9 cellular contexts compared by ENCODE assay signal in the genomic region with DNA sequence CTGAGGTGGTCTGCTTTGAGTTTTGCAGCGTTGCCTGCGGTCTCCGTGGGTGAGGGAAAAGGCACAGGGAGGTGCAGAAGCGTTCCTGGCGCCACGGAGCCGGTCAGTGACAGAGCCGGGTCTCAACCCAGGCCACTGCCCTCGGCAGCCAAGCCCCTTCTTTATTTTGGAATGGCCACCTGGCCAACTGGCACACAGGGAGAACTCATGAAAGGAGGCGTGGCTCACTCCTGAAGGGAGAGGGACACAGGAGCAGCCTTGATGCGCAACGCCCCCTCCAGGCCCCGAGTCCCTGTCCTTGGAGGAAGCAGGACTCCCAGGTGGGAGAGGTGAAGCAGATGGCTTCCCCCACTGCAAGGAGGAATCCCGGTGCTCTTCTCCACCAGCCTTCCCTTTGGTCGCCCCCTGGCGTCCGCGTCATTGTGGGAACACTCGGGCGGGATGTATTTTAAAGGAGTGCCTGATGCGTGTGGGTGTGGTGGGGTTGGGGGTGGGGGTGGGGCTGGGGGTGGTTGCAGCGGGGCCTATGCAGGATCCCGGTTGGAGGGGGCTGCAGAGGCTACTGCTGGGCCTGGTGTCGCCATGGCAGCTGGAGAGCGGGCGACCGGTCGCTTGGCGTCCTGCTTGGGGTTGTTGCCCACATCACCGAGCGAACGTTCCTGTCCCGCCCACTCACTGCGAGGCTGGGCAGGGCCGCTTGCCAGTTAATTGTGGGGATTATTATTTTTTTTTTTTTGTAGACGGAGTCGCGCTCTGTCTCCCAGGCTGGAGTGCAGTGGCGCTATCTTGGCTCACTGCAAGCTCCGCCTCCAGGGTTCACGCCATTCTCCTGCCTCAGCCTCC. TPM values are rescaled to one million over a fixed set of nuclear protein-coding genes. Genes with fewer than 3 reads are reported as not detected.
A peak's percentile ranks its signal among the peaks of the same experiment; 100 is the strongest.
DNase-seq lines count a peak whose midpoint lies in the region; ATAC-seq, FAIRE-seq and TF ChIP-seq lines count a peak whose summit lies in the region.
"Had no signal": no experiment of that assay in that cellular context is flagged by ENCODE, and none has a peak within 500 bp of the region (broad histone marks: within the 10 kb centered on the region; RNA-seq: fewer than 3 reads in every experiment).

No MANE protein-coding gene starts in this region.

- TF ChIP-seq RAD21 in HCT116 (IDR thresholded peaks at IDR 0.05; ENCODE audit: low read depth): peak; percentile 38

- CTCF ChIA-PET in HCT116 (lab: Charles Lee): interaction anchor here (1.4 kb wide), 2 partner anchors 16 to 175 kb away, joined by 3 to 4 read pairs; no protein-coding TSS in a partner anchor

- H2AFZ ChIP-seq in HCT116 (ENCODE audit: low read depth, low read length, poor library complexity, severe bottlenecking): no peak overlapping the region

- BruUV-seq in HCT116 (replicated peaks; lab: Mats Ljungman, UMichigan): no TSS peak

- FAIRE-seq in frontal cortex (lab: Jason Lieb, UNC): no peak

- no peaks in the 10 kb centered on the region for H3K27me3 Mint-ChIP-seq in neural crest cell (ENCODE audit: low read depth)
- H3K27me3 Mint-ChIP-seq in CD14-positive monocyte (ENCODE audit: low read depth in 3 of 3): peaks cover 3 to 11% (median 7%) of the 10 kb centered on the region in 3 donors

- H3K4me1 ChIP-seq in HCT116 (ENCODE audit: control insufficient read depth in 1 of 2, insufficient read depth in 2 of 2, low read length in 2 of 2): peaks cover 6 to 13% of the 10 kb centered on the region in 2 experiments; a peak in 3 of 4 replicates
- peaks cover 15% of the 10 kb centered on the region for H3K4me1 ChIP-seq in effector memory CD4-positive, alpha-beta T cell (ENCODE audit: control insufficient read depth, insufficient read depth, low read length, poor library complexity, severe bottlenecking)

- H3K4me3 Mint-ChIP-seq in neural crest cell (no peak overlapping the region), CD14-positive monocyte (no peak overlapping the region)

- H3K36me3 Mint-ChIP-seq in neural crest cell (ENCODE audit: low read depth): peaks cover 8% of the 10 kb centered on the region
- no peaks in the 10 kb centered on the region for H3K36me3 Mint-ChIP-seq in CD14-positive monocyte

- H3K9me2 ChIP-seq in HCT116 (ENCODE audit: insufficient read depth): no peaks in the 10 kb centered on the region

- ATAC-seq in HCT116: peak; percentile 87

- RAD21 ChIA-PET in HCT116 (lab: Charles Lee; ENCODE audit: low non-redundant PET in 1 of 2, low total read pairs in 2 of 2, uncharacterized antibody in 2 of 2, unreplicated experiment in 2 of 2): no interaction called here

- TF ChIP-seq POLR2A in HCT116 (IDR thresholded peaks at IDR 0.05; ENCODE audit: borderline replicate concordance, extremely low read depth, insufficient read depth, insufficient read length): no peak

- no peaks in the 10 kb centered on the region for H3K9me3 ChIP-seq in HCT116 (ENCODE audit: control insufficient read depth in 1 of 2, insufficient read depth in 1 of 2, low read depth in 1 of 2, low read length in 2 of 2)
- H3K9me3 ChIP-seq in effector memory CD4-positive, alpha-beta T cell (ENCODE audit: control insufficient read depth, low read length): no peaks in the 10 kb centered on the region

- POLR2A ChIA-PET in HCT116 (lab: Charles Lee): no interaction called here

- H3K4me3 ChIP-seq in HCT116 (replicated peaks in 1 of 2; ENCODE audit: low read depth in 1 of 2, low read length in 2 of 2): no peak overlapping the region
- H3K4me3 ChIP-seq in effector memory CD4-positive, alpha-beta T cell (ENCODE audit: insufficient read depth, low read depth, low read length, poor library complexity, severe bottlenecking): peak overlapping the region; percentile 35

- H3K9ac ChIP-seq in HCT116 (ENCODE audit: low read length): no peak overlapping the region

- no peaks in the 10 kb centered on the region for H3K36me3 ChIP-seq in HCT116 (ENCODE audit: control insufficient read depth in 1 of 2, insufficient read depth in 2 of 2, low read length in 2 of 2)
- peaks cover 6% of the 10 kb centered on the region for H3K36me3 ChIP-seq in effector memory CD4-positive, alpha-beta T cell (ENCODE audit: control insufficient read depth, insufficient read depth, low read length)

- intact Hi-C loops in HCT116 (cut with micrococcal nuclease): no loop called here
- intact Hi-C loops in CD14-positive monocyte (cut with micrococcal nuclease): no loop called here

- H3K27ac Mint-ChIP-seq in neural crest cell (ENCODE audit: unreplicated experiment) (no peak overlapping the region), CD14-positive monocyte (no peak overlapping the region)
- H3K27ac Mint-ChIP-seq: activated T-helper 1 cell treated with anti-CD3 and anti-CD28 coated beads, Interleukin-12 subunit alpha, Interleukin-12 subunit beta, Interleukin-2, Interleukin-4 antibody, amounts not matched to agents 30 ng/mL and 10 ng/mL and 1 ng/mL, durations not matched to agents 14 hours and 24 hours and 36 hours had no signal

- no peaks in the 10 kb centered on the region for H3K27me3 ChIP-seq in HCT116 (ENCODE audit: insufficient read depth, low read length)
- no peaks in the 10 kb centered on the region for H3K27me3 ChIP-seq in effector memory CD4-positive, alpha-beta T cell (replicated peaks; ENCODE audit: control insufficient read depth, insufficient read depth, low read length, poor library complexity, severe bottlenecking)

- DNase-seq in HCT116 (ENCODE audit: low read depth, low spot score) (peak; percentile 63), NCI-H526 treated with DMSO at 0.1 percent for 48 hours (lab: John Stamatoyannopoulos, UW) (peak; percentile 89), neural crest cell (ENCODE audit: low read depth, low spot score) (peak; percentile 43), CD14-positive monocyte (ENCODE audit: low spot score) (no peak), 8988T (no peak), frontal cortex (ENCODE audit: low spot score in 2 of 2) (no peak)
- DNase-seq in effector memory CD4-positive, alpha-beta T cell: no peak
- DNase-seq: GF-D8 had no signal

- no peaks in the 10 kb centered on the region for H3K79me2 ChIP-seq in HCT116 (ENCODE audit: insufficient read depth, low read length)

- peaks cover 11% of the 10 kb centered on the region for H3K4me1 Mint-ChIP-seq in neural crest cell
- no peaks in the 10 kb centered on the region for H3K4me1 Mint-ChIP-seq in CD14-positive monocyte

- TF ChIP-seq CTCF in HCT116 (IDR thresholded peaks at IDR 0.05 in 2 of 3, conservative IDR thresholded peaks at IDR 0.05 in 1 of 3; ENCODE audit: borderline replicate concordance in 1 of 3, insufficient read depth in 1 of 3, low read depth in 2 of 3, low read length in 2 of 3) (peak; percentile 14 to 62 (median 58); a peak in 4 of 6 replicates), neural crest cell (conservative IDR thresholded peaks at IDR 0.05) (peak; percentile 53), CD14-positive monocyte (IDR thresholded peaks at IDR 0.05) (no peak)

- peak overlapping the region; percentile 17; the same call in 1 of the 2 replicates for H3K4me2 ChIP-seq in HCT116 (ENCODE audit: low read length)

- H4K20me1 ChIP-seq in HCT116 (ENCODE audit: insufficient read depth): no peaks in the 10 kb centered on the region

- H3K27ac ChIP-seq in HCT116 (ENCODE audit: low read depth, low read length): no peak overlapping the region
- no peak overlapping the region for H3K27ac ChIP-seq in effector memory CD4-positive, alpha-beta T cell (ENCODE audit: insufficient read depth, low read length, poor library complexity, severe bottlenecking)

- H3K9me3 Mint-ChIP-seq in neural crest cell (no peaks in the 10 kb centered on the region), CD14-positive monocyte (no peaks in the 10 kb centered on the region)
- H3K9me3 Mint-ChIP-seq: activated T-helper 1 cell treated with anti-CD3 and anti-CD28 coated beads, Interleukin-12 subunit alpha, Interleukin-12 subunit beta, Interleukin-2, Interleukin-4 antibody, amounts not matched to agents 30 ng/mL and 10 ng/mL and 1 ng/mL, durations not matched to agents 14 hours and 24 hours and 36 hours had no signal

TF ChIP-seq in HCT116, 20 proteins besides CTCF, POLR2A, EP300 and RAD21:
- TF ChIP-seq, protein P1, sequence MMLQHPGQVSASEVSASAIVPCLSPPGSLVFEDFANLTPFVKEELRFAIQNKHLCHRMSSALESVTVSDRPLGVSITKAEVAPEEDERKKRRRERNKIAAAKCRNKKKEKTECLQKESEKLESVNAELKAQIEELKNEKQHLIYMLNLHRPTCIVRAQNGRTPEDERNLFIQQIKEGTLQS (IDR thresholded peaks at IDR 0.05): no peak
- TF ChIP-seq, protein P2, sequence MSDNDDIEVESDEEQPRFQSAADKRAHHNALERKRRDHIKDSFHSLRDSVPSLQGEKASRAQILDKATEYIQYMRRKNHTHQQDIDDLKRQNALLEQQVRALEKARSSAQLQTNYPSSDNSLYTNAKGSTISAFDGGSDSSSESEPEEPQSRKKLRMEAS (IDR thresholded peaks at IDR 0.05): no peak
- TF ChIP-seq CBX3 (IDR thresholded peaks at IDR 0.05; ENCODE audit: low read depth) (no peak), TCF7L2 (IDR thresholded peaks at IDR 0.05; ENCODE audit: borderline replicate concordance, extremely low read depth, insufficient read depth, insufficient read length) (no peak), ELF1 (IDR thresholded peaks at IDR 0.05; ENCODE audit: borderline replicate concordance, low read depth) (no peak), EZH2 (IDR thresholded peaks at IDR 0.05) (no peak), CEBPB (IDR thresholded peaks at IDR 0.05; ENCODE audit: low read depth) (no peak)

RNA-seq across cellular contexts. Expression of a gene that starts 32.6 kb away (rescaled TPM):
- total RNA-seq in HCT116 (2021; ENCODE audit: unreplicated experiment) (0.47 TPM), neural crest cell (78.6 and 79.9 TPM in 2 replicates), frontal cortex (117 TPM)
- 0.16 and 0.22 TPM in 2 replicates for polyA plus RNA-seq in HCT116 (2012)
- polyA plus RNA-seq in CD14-positive monocyte: under 1 TPM in 1 of 2 donors, not detected in 1; 0.30 TPM

Comparison
In these comparisons a context has a peak if more than half of its experiments do, and no peak if none do; other contexts are left out.
1. DNase-seq: peak in HCT116 (single experiment), NCI-H526 treated with DMSO at 0.1 percent for 48 hours (single experiment) and neural crest cell (single experiment); none in effector memory CD4-positive, alpha-beta T cell (0 of 3), CD14-positive monocyte (single experiment), 8988T (single experiment) and frontal cortex (0 of 2).
2. RNA of a gene that starts 32.6 kb away (total RNA-seq): 117 TPM in frontal cortex (single experiment) and 78.6 to 79.9 TPM in neural crest cell; 0.47 TPM in HCT116 (single experiment); every median in the first group is over 10 times any median in the second.